In genomic region chr2:23616630-23617029, GRCh38 we compare ENCODE assay signal across 15 cellular contexts.
DNase-seq lines count a peak whose midpoint lies in the region; ATAC-seq lines count a peak whose summit lies in the region.
"Had no signal": no experiment of that assay in that cellular context is flagged by ENCODE, and none has a peak within 500 bp of the region (broad histone marks: within the 10 kb centered on the region; RNA-seq: fewer than 3 reads in every experiment).

No MANE protein-coding gene starts in this region.

- H3K27me3 ChIP-seq in mesenchymal stem cell (ENCODE audit: control insufficient read depth in 1 of 2, insufficient read depth in 1 of 2, low read length in 2 of 2) (no peaks in the 10 kb centered on the region), stomach smooth muscle (ENCODE audit: control insufficient read depth in 1 of 2, insufficient read depth in 2 of 2, low read length in 2 of 2) (no peaks in the 10 kb centered on the region)
- H3K27me3 ChIP-seq: MG63 had no signal

- WGBS in mesenchymal stem cell, result 92% methylated on average over 9 of the region's 15 CpGs

- H2BK120ac ChIP-seq in mesenchymal stem cell (ENCODE audit: low read depth, low read length), result no peak overlapping the region

- H3K36me3 ChIP-seq in mesenchymal stem cell (ENCODE audit: control insufficient read depth in 1 of 2, insufficient read depth in 2 of 2, low read depth in 1 of 2, low read length in 2 of 2), result no peaks in the 10 kb centered on the region
- H3K36me3 ChIP-seq in stomach smooth muscle (ENCODE audit: control insufficient read depth in 2 of 2, insufficient read depth in 2 of 2, low read length in 2 of 2), result no peaks in the 10 kb centered on the region
- H3K36me3 ChIP-seq: BLaER1, MG63 had no signal

- no peak overlapping the region for H4K91ac ChIP-seq in mesenchymal stem cell (ENCODE audit: low read length)

- no peaks in the 10 kb centered on the region for H3K36me3 Mint-ChIP-seq in T-helper 17 cell (ENCODE audit: low read depth)

- H3K27ac ChIP-seq in caudate nucleus (ENCODE audit: low read depth, low read length) (peak overlapping the region; percentile 85), mesenchymal stem cell (ENCODE audit: low read length, poor library complexity, severe bottlenecking) (no peak overlapping the region), stomach smooth muscle (ENCODE audit: low read length) (peak overlapping the region; percentile 100)
- H3K27ac ChIP-seq: BLaER1 had no signal

- H3K23ac ChIP-seq in mesenchymal stem cell (ENCODE audit: low read length in 2 of 2), result no peak overlapping the region

- H3K27me3 Mint-ChIP-seq in T-helper 17 cell, result peaks cover 14% of the 10 kb centered on the region
- H3K27me3 Mint-ChIP-seq: naive thymus-derived CD8-positive, alpha-beta T cell had no signal

- no peak overlapping the region for H3K18ac ChIP-seq in mesenchymal stem cell (ENCODE audit: low read depth in 1 of 2, low read length in 2 of 2)

- no peak overlapping the region for H3K14ac ChIP-seq in mesenchymal stem cell (ENCODE audit: low read length in 2 of 2)

- no peak overlapping the region for H3K4ac ChIP-seq in mesenchymal stem cell (ENCODE audit: low read depth in 1 of 2, low read length in 2 of 2)

- H3K4me1 ChIP-seq in mesenchymal stem cell (ENCODE audit: control insufficient read depth, insufficient read depth, low read depth, low read length) (peaks cover 22% of the 10 kb centered on the region), stomach smooth muscle (ENCODE audit: control insufficient read depth, insufficient read depth, low read length) (peaks cover 66% of the 10 kb centered on the region)

- no peak for ATAC-seq in T-helper 17 cell
- ATAC-seq: activated naive CD8-positive, alpha-beta T cell treated with anti-CD3 and anti-CD28 coated beads, Interleukin-2, amount 50 U/mL, for 24 hours; esophagus mucosa; left lobe of liver; naive thymus-derived CD8-positive, alpha-beta T cell had no signal

- H2BK15ac ChIP-seq in mesenchymal stem cell (ENCODE audit: low read depth, poor library complexity, severe bottlenecking), result no peak overlapping the region

- H3K9me3 ChIP-seq in mesenchymal stem cell (ENCODE audit: control insufficient read depth, low read length) (peaks cover 13% of the 10 kb centered on the region), stomach smooth muscle (ENCODE audit: control insufficient read depth in 2 of 2, low read length in 2 of 2) (no peaks in the 10 kb centered on the region), T-helper 17 cell (ENCODE audit: control insufficient read depth, low read length, poor library complexity, severe bottlenecking) (no peaks in the 10 kb centered on the region)

- no peak overlapping the region for H2BK12ac ChIP-seq in mesenchymal stem cell (ENCODE audit: low read length in 2 of 2)

- H3K79me1 ChIP-seq in mesenchymal stem cell (replicated peaks; ENCODE audit: low read length, poor library complexity, severe bottlenecking), result no peaks in the 10 kb centered on the region

- H2AK5ac ChIP-seq in mesenchymal stem cell (ENCODE audit: low read length, severe bottlenecking), result no peak overlapping the region

- H3K4me1 Mint-ChIP-seq in T-helper 17 cell, result peaks cover 8% of the 10 kb centered on the region

- H3K9ac ChIP-seq in mesenchymal stem cell (ENCODE audit: low read length), result peak overlapping the region; percentile 89
- H3K9ac ChIP-seq in stomach smooth muscle (ENCODE audit: low read length in 2 of 2), result peak overlapping the region; percentile 88 to 93
- H3K9ac ChIP-seq: BLaER1 had no signal

- H3K4me3 ChIP-seq in mesenchymal stem cell (ENCODE audit: insufficient read depth in 1 of 2, low read depth in 1 of 2, low read length in 2 of 2) (peak overlapping the region in 1 of 2 experiments; percentile 73), stomach smooth muscle (ENCODE audit: low read length in 2 of 2) (peak overlapping the region in 1 of 2 donors; percentile 44)
- H3K4me3 ChIP-seq: BLaER1, MG63 had no signal

- no peak overlapping the region for H3K27ac Mint-ChIP-seq in T-helper 17 cell
- H3K27ac Mint-ChIP-seq: activated CD4-positive, alpha-beta T cell treated with anti-CD3 and anti-CD28 coated beads, Interleukin-2, amount 10 ng/mL, durations not matched to agents 7 days and 5 days; activated naive CD8-positive, alpha-beta T cell treated with anti-CD3 and anti-CD28 coated beads, Interleukin-2, amount 50 U/mL, for 24 hours had no signal

- H4K8ac ChIP-seq in mesenchymal stem cell (ENCODE audit: low read length), result no peak overlapping the region

- H2AFZ ChIP-seq in mesenchymal stem cell (ENCODE audit: low read depth, low read length), result no peak overlapping the region

- DNase-seq in NCI-H69 (lab: John Stamatoyannopoulos, UW) (peak; percentile 72), caudate nucleus (lab: John Stamatoyannopoulos, UW) (no peak), mesenchymal stem cell (no peak), NCI-H1092 (lab: John Stamatoyannopoulos, UW) (no peak), T-helper 17 cell (no peak), cerebellar nuclear complex (lab: John Stamatoyannopoulos, UW) (no peak)
- DNase-seq: activated CD4-positive, alpha-beta T cell treated with anti-CD3 and anti-CD28 coated beads, Interleukin-2, amount 10 ng/mL, durations not matched to agents 7 days and 5 days; activated naive CD8-positive, alpha-beta T cell treated with anti-CD3 and anti-CD28 coated beads, Interleukin-2, amount 50 U/mL, for 24 hours; activated T-cell treated with anti-CD3 and anti-CD28 coated beads, Interleukin-2, amount 50 U/mL, for 1 hour; MG63 had no signal

- no peak overlapping the region for H3K4me3 Mint-ChIP-seq in T-helper 17 cell
- H3K4me3 Mint-ChIP-seq: activated CD4-positive, alpha-beta T cell treated with anti-CD3 and anti-CD28 coated beads, Interleukin-2, amount 10 ng/mL, durations not matched to agents 7 days and 5 days; activated naive CD8-positive, alpha-beta T cell treated with anti-CD3 and anti-CD28 coated beads, Interleukin-2, amount 50 U/mL, for 24 hours; naive thymus-derived CD8-positive, alpha-beta T cell had no signal

- no peak overlapping the region for H2BK5ac ChIP-seq in mesenchymal stem cell (ENCODE audit: low read depth, low read length, poor library complexity, severe bottlenecking)

- no peak overlapping the region for H3K4me2 ChIP-seq in mesenchymal stem cell (ENCODE audit: low read length, poor library complexity, severe bottlenecking)
- H3K4me2 ChIP-seq: BLaER1 had no signal
